In the genomic region with DNA sequence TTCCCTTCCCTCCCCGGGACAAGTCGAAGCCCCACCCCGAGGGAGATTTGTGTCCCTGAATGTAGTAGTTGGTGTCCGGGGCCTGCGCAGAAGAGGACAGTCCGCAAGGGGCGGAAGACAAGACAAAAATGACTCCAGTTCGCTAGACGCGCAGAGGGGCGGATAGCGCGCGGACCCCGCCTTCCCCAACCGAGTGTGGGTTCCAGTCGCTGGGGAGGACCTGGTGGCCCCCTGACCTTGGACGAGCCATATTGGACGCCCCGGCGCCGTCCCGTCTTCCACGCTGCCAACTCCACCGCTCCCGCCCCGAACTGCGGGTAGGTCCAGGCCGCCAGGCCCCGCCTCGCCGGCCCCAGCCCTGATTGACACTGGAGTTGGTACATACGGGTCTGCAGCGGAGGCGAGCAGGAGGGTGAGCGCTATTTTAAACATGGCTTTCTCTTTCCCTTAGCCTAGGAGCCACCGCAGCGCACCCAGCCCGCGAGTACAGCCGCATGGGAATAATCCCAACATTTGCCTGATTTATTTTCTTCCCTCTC, we compare ENCODE assay signal across 8 cellular contexts. TPM values are rescaled to one million over a fixed set of nuclear protein-coding genes. Genes with fewer than 3 reads are reported as not detected.
DNase-seq lines count a peak whose midpoint lies in the region; ATAC-seq and TF ChIP-seq lines count a peak whose summit lies in the region.

No MANE protein-coding gene starts in this region.

- H3K27me3 ChIP-seq in left ventricle myocardium inferior (ENCODE audit: low read depth), result no peaks in the 10 kb centered on the region

- H3K4me1 ChIP-seq in left ventricle myocardium inferior, result peaks cover 45% of the 10 kb centered on the region

- DNase-seq in NCI-H128 (lab: John Stamatoyannopoulos, UW; ENCODE audit: unreplicated experiment) (peak; percentile 41), SW480 (ENCODE audit: low spot score) (peak; percentile 85), amniotic epithelial cell (ENCODE audit: low read depth) (peak; percentile 86), left ventricle myocardium inferior (peak; percentile 90), progenitor cell of endocrine pancreas (ENCODE audit: low spot score, unreplicated experiment) (peak; percentile 58), ureter (ENCODE audit: low spot score) (peak; percentile 87)

- intact Hi-C loops in left ventricle myocardium inferior (cut with micrococcal nuclease), result loop anchor here (5.0 kb wide), 1 partner anchor 156 kb away; a partner anchor contains a TSS

- peak overlapping the region; percentile 90 for H3K4me3 Mint-ChIP-seq in progenitor cell of endocrine pancreas (ENCODE audit: low read depth)

- H3K27me3 Mint-ChIP-seq in progenitor cell of endocrine pancreas, result no peaks in the 10 kb centered on the region

- no peaks in the 10 kb centered on the region for H3K9me3 ChIP-seq in left ventricle myocardium inferior (replicated peaks)

- ATAC-seq in HG02759 (IDR thresholded peaks at IDR 0.05; ENCODE audit: unreplicated experiment), result peak; percentile 73

- H3K4me1 Mint-ChIP-seq in progenitor cell of endocrine pancreas (ENCODE audit: low read depth), result peaks cover 17% of the 10 kb centered on the region

- no peaks in the 10 kb centered on the region for H3K36me3 ChIP-seq in left ventricle myocardium inferior

- TF ChIP-seq CTCF in GM12874 (IDR thresholded peaks at IDR 0.05; ENCODE audit: insufficient read depth, low read depth, low read length) (peak; percentile 47; the same call in 1 of the 2 replicates), left ventricle myocardium inferior (IDR thresholded peaks at IDR 0.05; ENCODE audit: borderline replicate concordance) (peak; percentile 66), progenitor cell of endocrine pancreas (IDR thresholded peaks at IDR 0.05; ENCODE audit: unreplicated experiment) (peak; percentile 48)

- H3K9me3 Mint-ChIP-seq in progenitor cell of endocrine pancreas (ENCODE audit: low read depth), result peaks cover 4% of the 10 kb centered on the region

- peak overlapping the region; percentile 88 for H3K4me3 ChIP-seq in left ventricle myocardium inferior

- peak overlapping the region; percentile 98 for H3K27ac ChIP-seq in left ventricle myocardium inferior (replicated peaks)

- peaks cover 5% of the 10 kb centered on the region for H3K36me3 Mint-ChIP-seq in progenitor cell of endocrine pancreas (ENCODE audit: insufficient read depth)

- H3K27ac Mint-ChIP-seq in progenitor cell of endocrine pancreas, result peak overlapping the region; percentile 96

RNA-seq across cellular contexts. Expression of a gene that starts 0.8 kb away (rescaled TPM):
- total RNA-seq in left ventricle myocardium inferior, result 168 TPM
- total RNA-seq in progenitor cell of endocrine pancreas, result 150 and 153 TPM in 2 replicates
- total RNA-seq in ureter, result 64.1 TPM

Comparison
In these comparisons a context has a peak if more than half of its experiments do, and no peak if none do; other contexts are left out.
1. Peak in every context shown above with its lines: DNase-seq, ATAC-seq, H3K4me3 ChIP-seq and H3K27ac ChIP-seq.